In genomic region chr21:15514073-15514946, GRCh38 we compare ENCODE assay signal across 1 cellular context.
TF ChIP-seq lines count a peak whose summit lies in the region.

No MANE protein-coding gene starts in this region.

TF ChIP-seq in HepG2, 621 proteins besides CTCF, POLR2A, EP300 and RAD21 (continued from another document and continues in another):
- no peak for TF ChIP-seq TERF1 (CRISPR knock-in tag; IDR thresholded peaks at IDR 0.05)
- no peak for TF ChIP-seq ZNF746 (CRISPR knock-in tag; IDR thresholded peaks at IDR 0.05)
- TF ChIP-seq PATZ1 (CRISPR knock-in tag; IDR thresholded peaks at IDR 0.05) = no peak
- TF ChIP-seq ZNF512 (CRISPR knock-in tag; IDR thresholded peaks at IDR 0.05) = no peak
- peak; percentile 94 for TF ChIP-seq HMG20A (CRISPR knock-in tag; IDR thresholded peaks at IDR 0.05; ENCODE audit: borderline replicate concordance)
- peak; percentile 85 for TF ChIP-seq TARDBP (CRISPR knock-in tag; IDR thresholded peaks at IDR 0.05)
- no peak for TF ChIP-seq NRL (CRISPR knock-in tag; IDR thresholded peaks at IDR 0.05; ENCODE audit: borderline replicate concordance)
- TF ChIP-seq ZNF274 (CRISPR knock-in tag; IDR thresholded peaks at IDR 0.05) = no peak
- TF ChIP-seq CC2D1A (CRISPR knock-in tag; IDR thresholded peaks at IDR 0.05) = 0 out of 2 replicates have a peak, but pooled peaks have one; percentile 30
- TF ChIP-seq ZNF660 (CRISPR knock-in tag; IDR thresholded peaks at IDR 0.05; ENCODE audit: borderline replicate concordance, low read depth) = no peak
- no peak for TF ChIP-seq ZNF251 (CRISPR knock-in tag; IDR thresholded peaks at IDR 0.05)
- peak; percentile 68; the same call in 1 of the 2 replicates for TF ChIP-seq HOXD1 (CRISPR knock-in tag; IDR thresholded peaks at IDR 0.05)
- no peak for TF ChIP-seq ZNF709 (CRISPR knock-in tag; IDR thresholded peaks at IDR 0.05)
- TF ChIP-seq ONECUT2 (CRISPR knock-in tag; IDR thresholded peaks at IDR 0.05) = peak; percentile 93
- no peak for TF ChIP-seq MATR3 (CRISPR knock-in tag; IDR thresholded peaks at IDR 0.05)
- TF ChIP-seq ZUFSP (CRISPR knock-in tag; IDR thresholded peaks at IDR 0.05; ENCODE audit: borderline replicate concordance) = no peak
- peak; percentile 79 for TF ChIP-seq FOSL2 (CRISPR knock-in tag; IDR thresholded peaks at IDR 0.05)
- TF ChIP-seq ZEB1 (IDR thresholded peaks at IDR 0.05; ENCODE audit: insufficient replicate concordance, low read depth) = no peak
- TF ChIP-seq ZFP37 (CRISPR knock-in tag; IDR thresholded peaks at IDR 0.05; ENCODE audit: borderline replicate concordance) = no peak
- TF ChIP-seq STAT6 (CRISPR knock-in tag; IDR thresholded peaks at IDR 0.05; ENCODE audit: borderline replicate concordance) = peak; percentile 81; the same call in 1 of the 2 replicates
- no peak for TF ChIP-seq ELK4 (CRISPR knock-in tag; IDR thresholded peaks at IDR 0.05; ENCODE audit: borderline replicate concordance)
- no peak for TF ChIP-seq MYNN (CRISPR knock-in tag; IDR thresholded peaks at IDR 0.05; ENCODE audit: low read depth)
- TF ChIP-seq MAZ (IDR thresholded peaks at IDR 0.05; ENCODE audit: borderline replicate concordance, low read depth, low read length) = no peak
- no peak for TF ChIP-seq MAZ (CRISPR knock-in tag; IDR thresholded peaks at IDR 0.05; ENCODE audit: low read depth)
- no peak for TF ChIP-seq MEIS1 (CRISPR knock-in tag; IDR thresholded peaks at IDR 0.05; ENCODE audit: borderline replicate concordance)
- no peak for TF ChIP-seq ZMAT5 (CRISPR knock-in tag; IDR thresholded peaks at IDR 0.05; ENCODE audit: borderline replicate concordance, low read depth)
- peak; percentile 90; the same call in 1 of the 2 replicates for TF ChIP-seq SP5 (CRISPR knock-in tag; IDR thresholded peaks at IDR 0.05; ENCODE audit: borderline replicate concordance, low read depth)
- TF ChIP-seq ZNF879 (CRISPR knock-in tag; IDR thresholded peaks at IDR 0.05) = no peak
- no peak for TF ChIP-seq ARNT2 (CRISPR knock-in tag; IDR thresholded peaks at IDR 0.05; ENCODE audit: low read depth)
- TF ChIP-seq U2AF1 (optimal IDR thresholded peaks at IDR 0.05; ENCODE audit: low read depth, low read length) = no peak
- no peak for TF ChIP-seq BRF2 (CRISPR knock-in tag; IDR thresholded peaks at IDR 0.05)
- TF ChIP-seq ARID5B (CRISPR knock-in tag; IDR thresholded peaks at IDR 0.05) = peak; percentile 98
- TF ChIP-seq NFE2L2 (IDR thresholded peaks at IDR 0.05; ENCODE audit: low read length) = no peak
- no peak for TF ChIP-seq SP140L (CRISPR knock-in tag; IDR thresholded peaks at IDR 0.05; ENCODE audit: borderline replicate concordance)
- peak; percentile 99 for TF ChIP-seq FOXP4 (CRISPR knock-in tag; IDR thresholded peaks at IDR 0.05)
- TF ChIP-seq ZNF550 (CRISPR knock-in tag; IDR thresholded peaks at IDR 0.05; ENCODE audit: borderline replicate concordance) = no peak
- TF ChIP-seq ARHGAP35 (CRISPR knock-in tag; IDR thresholded peaks at IDR 0.05; ENCODE audit: borderline replicate concordance) = no peak
- no peak for TF ChIP-seq BORCS8-MEF2B (CRISPR knock-in tag; IDR thresholded peaks at IDR 0.05)
- no peak for TF ChIP-seq MYC (CRISPR knock-in tag; IDR thresholded peaks at IDR 0.05; ENCODE audit: borderline replicate concordance)
- peak; percentile 80 for TF ChIP-seq CEBPG (CRISPR knock-in tag; IDR thresholded peaks at IDR 0.05)
- no peak for TF ChIP-seq ZNF17 (CRISPR knock-in tag; IDR thresholded peaks at IDR 0.05)
- no peak for TF ChIP-seq IKZF4 (CRISPR knock-in tag; IDR thresholded peaks at IDR 0.05; ENCODE audit: borderline replicate concordance, low read depth, not compliant biosample characterization)
- no peak for TF ChIP-seq TCF7L2 (IDR thresholded peaks at IDR 0.05; ENCODE audit: low read depth, low read length)
- no peak for TF ChIP-seq NKX3-1 (CRISPR knock-in tag; IDR thresholded peaks at IDR 0.05)
- no peak; the same call in 1 of the 2 replicates for TF ChIP-seq ZNF317 (CRISPR knock-in tag; IDR thresholded peaks at IDR 0.05)
- peak; percentile 82 for TF ChIP-seq MIER3 (CRISPR knock-in tag; IDR thresholded peaks at IDR 0.05; ENCODE audit: borderline replicate concordance)
